Comparison of ENCODE assay signal across 8 cellular contexts in genomic region chr11:121416909-121417567, GRCh38. TPM values are rescaled to one million over a fixed set of nuclear protein-coding genes. Genes with fewer than 3 reads are reported as not detected.
DNase-seq lines count a peak whose midpoint lies in the region; ATAC-seq and TF ChIP-seq lines count a peak whose summit lies in the region.

No MANE protein-coding gene starts in this region.

- peaks cover 6 to 13% of the 10 kb centered on the region in 2 donors for H3K4me1 ChIP-seq in adrenal gland (replicated peaks in 1 of 2)

- 26 to 33% (median 31%) methylated on average over 7 of the region's 7 CpGs for WGBS in adrenal gland, 4 donors

- intact Hi-C loops in adrenal gland (cut with DNase I), result no loop called here

- no peaks in the 10 kb centered on the region for H3K36me3 ChIP-seq in adrenal gland (replicated peaks in 1 of 2)

- peak overlapping the region in 3 of 5 donors; percentile 43 to 63 (median 59) for H3K27ac ChIP-seq in adrenal gland

- H3K9me3 ChIP-seq in adrenal gland (replicated peaks in 1 of 3), result no peaks in the 10 kb centered on the region

- H3K4me3 ChIP-seq in adrenal gland, result no peak overlapping the region

- TF ChIP-seq POLR2A in adrenal gland (IDR thresholded peaks at IDR 0.05), result no peak

- TF ChIP-seq CTCF in adrenal gland (IDR thresholded peaks at IDR 0.05), result no peak

- DNase-seq in RPMI8226 (peak; percentile 94), adrenal gland (peak; percentile 57 to 88 (median 87)), iPS-NIHi11 (ENCODE audit: low spot score) (peak; percentile 32)
- peak; percentile 27 to 44 for DNase-seq in stimulated activated CD4-positive, alpha-beta T cell treated with anti-CD3 and anti-CD28 coated beads, Interleukin-4, amount 100 ng/mL, for 48 hours (ENCODE audit: low read depth in 2 of 2)

- ATAC-seq in GM18498 (IDR thresholded peaks at IDR 0.05; ENCODE audit: unreplicated experiment) (peak; percentile 72), HG03103 (IDR thresholded peaks at IDR 0.05; ENCODE audit: low read depth, unreplicated experiment) (peak; percentile 45), HG03280 (IDR thresholded peaks at IDR 0.05; ENCODE audit: unreplicated experiment) (no peak), HG02840 (IDR thresholded peaks at IDR 0.05; ENCODE audit: low FRiP score, unreplicated experiment) (no peak)

- H3K27me3 ChIP-seq in adrenal gland, result no peaks in the 10 kb centered on the region

RNA-seq across cellular contexts. Expression of gene SORL1, which starts 35.1 kb away (rescaled TPM):
- 10 to 100 TPM in 5 of 8 donors, 1 to 10 TPM in 3; 5.2 to 28.6 (median 12.1) TPM for total RNA-seq in adrenal gland
- 1 to 10 TPM; 1.0 to 4.9 (median 2.3) TPM for polyA plus RNA-seq in adrenal gland

Comparison
In these comparisons a context has a peak if more than half of its experiments do, and no peak if none do; other contexts are left out.
1. ATAC-seq: peak in GM18498 (single experiment) and HG03103 (single experiment); none in HG03280 (single experiment) and HG02840 (single experiment).
2. DNase-seq: peak in every context shown above with its lines; median percentile 94 in RPMI8226; 87 in adrenal gland; 36 in stimulated activated CD4-positive, alpha-beta T cell treated with anti-CD3 and anti-CD28 coated beads, Interleukin-4, amount 100 ng/mL, for 48 hours; 32 in iPS-NIHi11.